ENCODE assay signal across 27 cellular contexts in genomic region chr12:73460212-73460611, GRCh38.
"Had no signal": no experiment of that assay in that cellular context is flagged by ENCODE, and none has a peak within 500 bp of the region (broad histone marks: within the 10 kb centered on the region; RNA-seq: fewer than 3 reads in every experiment).

No MANE protein-coding gene starts in this region.

- H3K4me2 ChIP-seq: neural progenitor cell had no signal

- H3K79me2 ChIP-seq: parathyroid adenoma had no signal

- H3K27me3 ChIP-seq: neural progenitor cell, ovary, right lobe of liver, sigmoid colon, stomach, thyroid gland, tibial nerve, upper lobe of left lung, vagina had no signal

- H3K36me3 Mint-ChIP-seq: naive thymus-derived CD8-positive, alpha-beta T cell; natural killer cell treated with Interleukin-12 subunit alpha and Interleukin-12 subunit beta and Interleukin-15 and Interleukin-18, amount 100 ng/mL, for 72 hours; neural progenitor cell; stimulated activated effector memory CD8-positive, alpha-beta T cell treated with anti-CD3 and anti-CD28 coated beads, Interleukin-12 subunit alpha, Interleukin-12 subunit beta, amount 100 ng/mL, for 72 hours had no signal

- ATAC-seq: naive thymus-derived CD8-positive, alpha-beta T cell; natural killer cell treated with Interleukin-12 subunit alpha and Interleukin-12 subunit beta and Interleukin-15 and Interleukin-18, amount 100 ng/mL, for 72 hours; psoas muscle; right cardiac atrium; right lobe of liver; stimulated activated effector memory CD8-positive, alpha-beta T cell treated with anti-CD3 and anti-CD28 coated beads, Interleukin-12 subunit alpha, Interleukin-12 subunit beta, amount 100 ng/mL, for 72 hours had no signal

- H3K27ac ChIP-seq: neural progenitor cell, ovary, parathyroid adenoma, psoas muscle, right lobe of liver, sigmoid colon, stomach, thoracic aorta, thyroid gland, tibial nerve, upper lobe of left lung, vagina had no signal

- H3K27ac Mint-ChIP-seq: naive thymus-derived CD8-positive, alpha-beta T cell; natural killer cell treated with Interleukin-12 subunit alpha and Interleukin-12 subunit beta and Interleukin-15 and Interleukin-18, amount 100 ng/mL, for 72 hours; neural progenitor cell; progenitor cell of endocrine pancreas; stimulated activated effector memory CD8-positive, alpha-beta T cell treated with anti-CD3 and anti-CD28 coated beads, Interleukin-12 subunit alpha, Interleukin-12 subunit beta, amount 100 ng/mL, for 72 hours; stimulated activated naive CD8-positive, alpha-beta T cell treated with anti-CD3 and anti-CD28 coated beads, Interleukin-15, Interleukin-2, amounts not matched to agents 100 ng/mL and 50 ng/mL, for 24 hours had no signal

- H2AFZ ChIP-seq: neural progenitor cell, parathyroid adenoma had no signal

- H3K9me3 Mint-ChIP-seq: neural progenitor cell; stimulated activated naive CD8-positive, alpha-beta T cell treated with anti-CD3 and anti-CD28 coated beads, Interleukin-15, Interleukin-2, amounts not matched to agents 100 ng/mL and 50 ng/mL, for 24 hours had no signal

- H3K4me3 Mint-ChIP-seq: naive thymus-derived CD8-positive, alpha-beta T cell; natural killer cell treated with Interleukin-12 subunit alpha and Interleukin-12 subunit beta and Interleukin-15 and Interleukin-18, amount 100 ng/mL, for 72 hours; neural progenitor cell; stimulated activated effector memory CD8-positive, alpha-beta T cell treated with anti-CD3 and anti-CD28 coated beads, Interleukin-12 subunit alpha, Interleukin-12 subunit beta, amount 100 ng/mL, for 72 hours; stimulated activated naive CD8-positive, alpha-beta T cell treated with anti-CD3 and anti-CD28 coated beads, Interleukin-15, Interleukin-2, amounts not matched to agents 100 ng/mL and 50 ng/mL, for 24 hours had no signal

- H3K4me3 ChIP-seq: neural progenitor cell, ovary, psoas muscle, right lobe of liver, sigmoid colon, stomach, thoracic aorta, thyroid gland, tibial nerve, upper lobe of left lung, vagina had no signal

- DNase-seq: naive thymus-derived CD8-positive, alpha-beta T cell; occipital lobe; ovary; posterior cingulate gyrus; psoas muscle; right cardiac atrium; right lobe of liver; sigmoid colon; small intestine; stimulated activated CD4-positive, alpha-beta T cell treated with anti-CD3 and anti-CD28 coated beads, Interleukin-15, amount 100 ng/mL, for 24 hours; stimulated activated CD4-positive, alpha-beta T cell treated with anti-CD3 and anti-CD28 coated beads, Interleukin-2, amount 100 ng/mL, for 24 hours; stimulated activated CD4-positive, alpha-beta T cell treated with anti-CD3 and anti-CD28 coated beads, Interleukin-2, amount 100 ng/mL, for 48 hours; stimulated activated CD4-positive, alpha-beta T cell treated with anti-CD3 and anti-CD28 coated beads, Interleukin-4, amount 100 ng/mL, for 24 hours; stimulated activated naive CD4-positive, alpha-beta T cell treated with Interleukin-2 at 50 U/mL for 16 hours; stomach; thyroid gland; trophoblast cell; upper lobe of left lung had no signal

- H3K9ac ChIP-seq: neural progenitor cell, parathyroid adenoma had no signal

- H3K4me1 ChIP-seq: neural progenitor cell, parathyroid adenoma, psoas muscle, right lobe of liver, sigmoid colon, stomach, thyroid gland, tibial nerve, upper lobe of left lung, vagina had no signal

- H3K27me3 Mint-ChIP-seq: naive thymus-derived CD8-positive, alpha-beta T cell; natural killer cell treated with Interleukin-12 subunit alpha and Interleukin-12 subunit beta and Interleukin-15 and Interleukin-18, amount 100 ng/mL, for 72 hours; progenitor cell of endocrine pancreas; stimulated activated naive CD8-positive, alpha-beta T cell treated with anti-CD3 and anti-CD28 coated beads, Interleukin-15, Interleukin-2, amounts not matched to agents 100 ng/mL and 50 ng/mL, for 24 hours had no signal

- H3K4me1 Mint-ChIP-seq: naive thymus-derived CD8-positive, alpha-beta T cell; stimulated activated effector memory CD8-positive, alpha-beta T cell treated with anti-CD3 and anti-CD28 coated beads, Interleukin-12 subunit alpha, Interleukin-12 subunit beta, amount 100 ng/mL, for 72 hours had no signal

- H3K9me3 ChIP-seq: ovary, psoas muscle, right lobe of liver, sigmoid colon, thoracic aorta, thyroid gland, tibial nerve, upper lobe of left lung, vagina had no signal

- H3K36me3 ChIP-seq: neural progenitor cell, ovary, right lobe of liver, sigmoid colon, stomach, thoracic aorta, thyroid gland, tibial nerve, upper lobe of left lung, vagina had no signal
